14 cellular contexts compared by ENCODE assay signal in the genomic region with DNA sequence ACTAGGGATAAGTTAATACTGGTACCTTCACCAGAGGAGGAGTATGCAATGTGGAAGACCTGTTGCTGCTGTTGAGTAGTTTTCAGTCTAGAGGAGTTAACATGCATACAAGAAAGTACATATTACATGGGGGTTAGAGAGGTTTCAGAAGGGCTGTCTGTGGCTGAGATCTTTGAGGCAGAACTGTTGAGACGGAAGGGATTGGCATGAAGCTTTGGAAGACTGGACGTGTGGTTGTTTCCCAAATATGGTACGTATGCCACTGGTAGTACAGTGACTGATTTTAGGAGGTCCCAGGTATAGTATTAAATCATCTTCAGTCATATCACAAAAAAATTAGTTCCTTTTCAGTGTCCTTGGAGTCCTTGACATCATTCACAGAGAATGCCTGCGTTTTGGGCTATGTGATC. TPM values are rescaled to one million over a fixed set of nuclear protein-coding genes. Genes with fewer than 3 reads are reported as not detected.
DNase-seq lines count a peak whose midpoint lies in the region; ATAC-seq lines count a peak whose summit lies in the region.
"Had no signal": no experiment of that assay in that cellular context is flagged by ENCODE, and none has a peak within 500 bp of the region (broad histone marks: within the 10 kb centered on the region; RNA-seq: fewer than 3 reads in every experiment).

No MANE protein-coding gene starts in this region.

- peaks cover 57% of the 10 kb centered on the region for H3K36me3 Mint-ChIP-seq in activated T-cell treated with anti-CD3 and anti-CD28 coated beads, Interleukin-2, amount 50 U/mL, for 4 hours (ENCODE audit: insufficient read depth)
- peaks cover 22 to 44% of the 10 kb centered on the region in 2 donors for H3K36me3 Mint-ChIP-seq in stimulated activated naive B cell treated with anti-CD40 and anti-IgM and Interleukin-4, amounts not matched to agents 10 μg/mL and 1 μg/mL and 100 μg/mL, for 72 hours

- peak overlapping the region; percentile 39 for H3K4me3 Mint-ChIP-seq in activated T-cell treated with anti-CD3 and anti-CD28 coated beads, Interleukin-2, amount 50 U/mL, for 4 hours
- H3K4me3 Mint-ChIP-seq in stimulated activated naive B cell treated with anti-CD40 and anti-IgM and Interleukin-4, amounts not matched to agents 10 μg/mL and 1 μg/mL and 100 μg/mL, for 72 hours: peak overlapping the region; percentile 1 to 7

- H3K27ac Mint-ChIP-seq in stimulated activated naive B cell treated with anti-CD40 and anti-IgM and Interleukin-4, amounts not matched to agents 10 μg/mL and 1 μg/mL and 100 μg/mL, for 72 hours: peak overlapping the region; percentile 6

- peaks cover 6% of the 10 kb centered on the region for H3K9me3 Mint-ChIP-seq in activated T-cell treated with anti-CD3 and anti-CD28 coated beads, Interleukin-2, amount 50 U/mL, for 4 hours
- no peaks in the 10 kb centered on the region for H3K9me3 Mint-ChIP-seq in stimulated activated naive B cell treated with anti-CD40 and anti-IgM and Interleukin-4, amounts not matched to agents 10 μg/mL and 1 μg/mL and 100 μg/mL, for 72 hours

- no peak for DNase-seq in activated T-cell treated with anti-CD3 and anti-CD28 coated beads, Interleukin-2, amount 50 U/mL, for 4 hours
- DNase-seq in activated T-cell treated with anti-CD3 and anti-CD28 coated beads for 4 hours: no peak
- no peak for DNase-seq in stimulated activated naive B cell treated with anti-CD40 and anti-IgM and Interleukin-4, amounts not matched to agents 10 μg/mL and 1 μg/mL and 100 μg/mL, for 72 hours
- DNase-seq in SW480 (ENCODE audit: low spot score): no peak
- no peak for DNase-seq in NCI-H1092 (lab: John Stamatoyannopoulos, UW)
- DNase-seq in NCI-H526 treated with DMSO at 0.1 percent for 48 hours (lab: John Stamatoyannopoulos, UW): no peak
- DNase-seq: activated gamma-delta T cell treated with Interleukin-2 at 50 U/mL for 16 hours; dorsolateral prefrontal cortex; GF-D8; hippocampal formation; NK-92 treated with Interleukin-12 subunit alpha and Interleukin-12 subunit beta, amount 100 ng/mL, for 24 hours; T1000 had no signal

- no peaks in the 10 kb centered on the region for H3K27me3 Mint-ChIP-seq in activated T-cell treated with anti-CD3 and anti-CD28 coated beads, Interleukin-2, amount 50 U/mL, for 4 hours (ENCODE audit: low read depth)
- H3K27me3 Mint-ChIP-seq in stimulated activated naive B cell treated with anti-CD40 and anti-IgM and Interleukin-4, amounts not matched to agents 10 μg/mL and 1 μg/mL and 100 μg/mL, for 72 hours: no peaks in the 10 kb centered on the region

- peaks cover 75% of the 10 kb centered on the region for H3K4me1 Mint-ChIP-seq in activated T-cell treated with anti-CD3 and anti-CD28 coated beads, Interleukin-2, amount 50 U/mL, for 4 hours (ENCODE audit: low read depth)
- peaks cover 27 to 62% of the 10 kb centered on the region in 2 donors for H3K4me1 Mint-ChIP-seq in stimulated activated naive B cell treated with anti-CD40 and anti-IgM and Interleukin-4, amounts not matched to agents 10 μg/mL and 1 μg/mL and 100 μg/mL, for 72 hours

- ATAC-seq in activated T-cell treated with anti-CD3 and anti-CD28 coated beads, Interleukin-2, amount 50 U/mL, for 4 hours: no peak
- ATAC-seq in GM21825 (IDR thresholded peaks at IDR 0.05; ENCODE audit: unreplicated experiment) (peak; percentile 69), HG03439 (IDR thresholded peaks at IDR 0.05; ENCODE audit: unreplicated experiment) (peak; percentile 40)
- ATAC-seq in stimulated activated naive B cell treated with anti-CD40 and anti-IgM and Interleukin-4, amounts not matched to agents 10 μg/mL and 1 μg/mL and 100 μg/mL, for 72 hours (replicated peaks): peak; percentile 66 to 79

RNA-seq across cellular contexts. Expression of gene TNFAIP8, which starts 17.6 kb away (rescaled TPM):
- 100 to 1,000 TPM; 275 to 314 (median 282) TPM for total RNA-seq in activated T-cell treated with anti-CD3 and anti-CD28 coated beads, Interleukin-2, amount 50 U/mL, for 4 hours

Comparison
In these comparisons a context has a peak if more than half of its experiments do, and no peak if none do; other contexts are left out.
1. ATAC-seq: peak in GM21825 (single experiment), HG03439 (single experiment) and stimulated activated naive B cell treated with anti-CD40 and anti-IgM and Interleukin-4, amounts not matched to agents 10 μg/mL and 1 μg/mL and 100 μg/mL, for 72 hours (2 of 2); none in activated T-cell treated with anti-CD3 and anti-CD28 coated beads, Interleukin-2, amount 50 U/mL, for 4 hours (0 of 2).